ENCODE assay signal across 11 cellular contexts in the genomic region with DNA sequence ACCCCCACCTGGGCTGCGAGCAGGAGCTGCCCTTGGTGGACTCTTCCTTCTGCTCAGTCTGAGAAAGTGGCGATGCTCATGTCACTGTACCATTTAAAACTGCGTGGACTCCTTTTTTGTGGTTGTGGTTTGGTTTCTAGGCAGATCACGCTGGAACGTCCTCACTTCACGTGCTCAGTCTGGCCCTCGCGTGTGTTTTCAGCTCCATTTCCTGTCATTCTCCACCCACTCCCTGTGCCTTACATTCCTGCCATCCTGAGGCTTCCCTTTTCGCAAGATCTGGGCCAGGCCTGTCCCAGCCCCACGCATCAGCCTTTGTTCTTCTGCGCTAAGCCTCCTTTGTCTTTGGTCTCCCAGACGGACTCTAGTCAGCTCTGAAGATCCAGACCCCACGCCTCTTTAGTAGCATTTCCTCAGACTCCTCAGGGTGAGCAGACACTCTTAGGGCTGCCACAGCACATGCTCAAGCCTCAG.
DNase-seq lines count a peak whose midpoint lies in the region; ATAC-seq and TF ChIP-seq lines count a peak whose summit lies in the region.
"Had no signal": no experiment of that assay in that cellular context is flagged by ENCODE, and none has a peak within 500 bp of the region (broad histone marks: within the 10 kb centered on the region; RNA-seq: fewer than 3 reads in every experiment).

No MANE protein-coding gene starts in this region.

- 70% methylated on average over 13 of the region's 13 CpGs for WGBS in right cardiac atrium

- intact Hi-C loops in right cardiac atrium (cut with DNase I) (no loop called here), upper lobe of right lung (cut with DNase I) (no loop called here)

- H3K27me3 ChIP-seq in cardiac muscle cell (no peaks in the 10 kb centered on the region), right cardiac atrium (ENCODE audit: control insufficient read depth, insufficient read depth) (no peaks in the 10 kb centered on the region), foreskin keratinocyte (no peaks in the 10 kb centered on the region), upper lobe of right lung (no peaks in the 10 kb centered on the region)
- H3K27me3 ChIP-seq: body of pancreas had no signal

- H3K36me3 ChIP-seq in cardiac muscle cell (no peaks in the 10 kb centered on the region), upper lobe of right lung (peaks cover 16% of the 10 kb centered on the region)

- DNase-seq in cardiac muscle cell (ENCODE audit: low read depth in 1 of 2, low spot score in 1 of 2) (peak in 1 of 2 donors; percentile 82), right cardiac atrium (no peak), foreskin keratinocyte (peak; percentile 12 to 26), upper lobe of right lung (no peak), AML-193 (lab: John Stamatoyannopoulos, UW) (no peak)
- DNase-seq in activated CD4-positive, alpha-beta T cell treated with anti-CD3 and anti-CD28 coated beads, Interleukin-2, amount 50 U/mL, for 1 hour: peak; percentile 8
- DNase-seq: C1 segment of cervical spinal cord, NCI-H1436 treated with DMSO at 0.1 percent for 48 hours had no signal

- ATAC-seq in right cardiac atrium (no peak), foreskin keratinocyte (no peak), upper lobe of right lung (peak; percentile 72), GM18867 (IDR thresholded peaks at IDR 0.05; ENCODE audit: unreplicated experiment) (no peak), GM21447 (IDR thresholded peaks at IDR 0.05; ENCODE audit: unreplicated experiment) (no peak)
- ATAC-seq: body of pancreas had no signal

- H3K9me3 ChIP-seq in cardiac muscle cell (ENCODE audit: low read depth): no peaks in the 10 kb centered on the region
- no peaks in the 10 kb centered on the region for H3K9me3 ChIP-seq in right cardiac atrium (ENCODE audit: control insufficient read depth, low read length)
- no peaks in the 10 kb centered on the region for H3K9me3 ChIP-seq in upper lobe of right lung
- H3K9me3 ChIP-seq: body of pancreas had no signal

- H3K4me1 ChIP-seq in cardiac muscle cell (ENCODE audit: low read depth) (peaks cover 6% of the 10 kb centered on the region), right cardiac atrium (ENCODE audit: control insufficient read depth, insufficient read depth, low read length) (no peaks in the 10 kb centered on the region), foreskin keratinocyte (peaks cover 6% of the 10 kb centered on the region), upper lobe of right lung (no peaks in the 10 kb centered on the region)
- H3K4me1 ChIP-seq: body of pancreas had no signal

- TF ChIP-seq CTCF in cardiac muscle cell (IDR thresholded peaks at IDR 0.05; ENCODE audit: low read depth, low read length) (no peak), foreskin keratinocyte (conservative IDR thresholded peaks at IDR 0.05) (no peak), upper lobe of right lung (IDR thresholded peaks at IDR 0.05) (no peak)

- H3K27ac ChIP-seq in cardiac muscle cell: peak overlapping the region; percentile 55
- H3K27ac ChIP-seq in right cardiac atrium (ENCODE audit: low read length): no peak overlapping the region
- no peak overlapping the region for H3K27ac ChIP-seq in foreskin keratinocyte
- no peak overlapping the region for H3K27ac ChIP-seq in upper lobe of right lung
- H3K27ac ChIP-seq: body of pancreas had no signal

- no peak overlapping the region for H3K4me3 ChIP-seq in cardiac muscle cell
- H3K4me3 ChIP-seq in right cardiac atrium (ENCODE audit: low read length): no peak overlapping the region
- H3K4me3 ChIP-seq in upper lobe of right lung: no peak overlapping the region
- H3K4me3 ChIP-seq: body of pancreas had no signal

Comparison
In these comparisons a context has a peak if more than half of its experiments do, and no peak if none do; other contexts are left out.
1. DNase-seq: peak in activated CD4-positive, alpha-beta T cell treated with anti-CD3 and anti-CD28 coated beads, Interleukin-2, amount 50 U/mL, for 1 hour (single experiment) and foreskin keratinocyte (2 of 2); none in right cardiac atrium (0 of 3), upper lobe of right lung (single experiment) and AML-193 (0 of 2).